ENCODE assay signal across 21 cellular contexts in the genomic region with DNA sequence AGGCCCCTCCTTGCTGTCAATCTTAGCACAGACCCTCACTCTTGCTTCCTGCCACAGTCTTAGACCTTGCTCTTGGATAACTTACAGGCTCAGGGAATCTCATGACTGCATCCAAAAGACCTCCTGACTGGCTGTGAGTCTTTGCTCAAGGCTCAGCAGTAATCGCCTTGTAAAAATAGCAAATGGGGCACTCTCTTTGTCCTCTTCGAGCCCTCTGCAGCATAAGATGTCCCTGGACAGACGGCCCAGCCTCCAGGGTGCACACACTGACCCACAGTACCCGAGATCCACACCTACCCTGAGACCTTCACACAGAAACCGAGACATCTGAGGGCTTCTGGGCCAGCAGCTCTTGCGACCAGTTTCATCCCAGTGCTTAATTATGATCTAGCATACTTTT.
DNase-seq lines count a peak whose midpoint lies in the region; ATAC-seq and TF ChIP-seq lines count a peak whose summit lies in the region.
"Had no signal": no experiment of that assay in that cellular context is flagged by ENCODE, and none has a peak within 500 bp of the region (broad histone marks: within the 10 kb centered on the region; RNA-seq: fewer than 3 reads in every experiment).

No MANE protein-coding gene starts in this region.

- peaks cover 18% of the 10 kb centered on the region for H3K36me3 Mint-ChIP-seq in GM23338 (ENCODE audit: low read depth)

- H2AK5ac ChIP-seq in trophoblast cell (ENCODE audit: low read length), result peak overlapping the region; percentile 49

- in situ Hi-C loops in Panc1 (cut with HindIII; ENCODE audit: low pct_unique_long_range_greater_than_20kb, low sequenced_read_pairs), result no loop called here

- H3K27ac Mint-ChIP-seq in GM23338, result peak overlapping the region; percentile 61

- no peak overlapping the region for H3K4ac ChIP-seq in trophoblast cell (ENCODE audit: low read depth, low read length)

- peak overlapping the region; percentile 77 for H3K18ac ChIP-seq in trophoblast cell (ENCODE audit: low read length)

- H3K4me2 ChIP-seq in GM23338, result no peak overlapping the region
- H3K4me2 ChIP-seq in trophoblast cell (ENCODE audit: low read length), result no peak overlapping the region

- peaks cover 47% of the 10 kb centered on the region for H4K20me1 ChIP-seq in GM23338 (replicated peaks; ENCODE audit: insufficient read depth)

- H3K27me3 Mint-ChIP-seq in GM23338 (ENCODE audit: insufficient read depth, low read depth, poor library complexity), result peaks cover 9% of the 10 kb centered on the region

- H3K23ac ChIP-seq in trophoblast cell (ENCODE audit: low read length), result no peak overlapping the region

- no peaks in the 10 kb centered on the region for H3F3A ChIP-seq in GM23338 (replicated peaks; ENCODE audit: low read depth)

- no CpG with 5 or more reads among the region's 6 CpGs for WGBS in trophoblast cell (ENCODE audit: extremely low coverage, insufficient coverage, insufficient read length)

- no peak overlapping the region for H4K8ac ChIP-seq in trophoblast cell (ENCODE audit: low read depth, low read length)

- H3K9ac ChIP-seq in trophoblast cell (ENCODE audit: low read length), result no peak overlapping the region

- no peak overlapping the region for H2BK5ac ChIP-seq in trophoblast cell (ENCODE audit: low read depth, low read length, poor library complexity)

- no peaks in the 10 kb centered on the region for H3K27me3 ChIP-seq in GM23338 (ENCODE audit: insufficient read depth)
- H3K27me3 ChIP-seq in Panc1 (ENCODE audit: control insufficient read depth, insufficient read depth, low read length), result no peaks in the 10 kb centered on the region
- no peaks in the 10 kb centered on the region for H3K27me3 ChIP-seq in left ventricle myocardium inferior (ENCODE audit: low read depth)
- no peaks in the 10 kb centered on the region for H3K27me3 ChIP-seq in trophoblast cell (ENCODE audit: insufficient read depth, low read length)
- H3K27me3 ChIP-seq: MG63, Peyer's patch had no signal

- peaks cover 29% of the 10 kb centered on the region for H3K4me1 ChIP-seq in GM23338 (ENCODE audit: insufficient read depth)
- no peaks in the 10 kb centered on the region for H3K4me1 ChIP-seq in Panc1 (ENCODE audit: control insufficient read depth, insufficient read depth, low read length)
- peaks cover 73% of the 10 kb centered on the region for H3K4me1 ChIP-seq in left ventricle myocardium inferior
- peaks cover 15 to 24% of the 10 kb centered on the region in 2 experiments for H3K4me1 ChIP-seq in trophoblast cell (ENCODE audit: control insufficient read depth in 1 of 2, insufficient read depth in 2 of 2, low read length in 2 of 2)

- peak overlapping the region; percentile 27 for H2BK12ac ChIP-seq in trophoblast cell (ENCODE audit: low read length)

- CTCF ChIA-PET in Panc1 (lab: Charles Lee), result interaction anchor here (0.6 kb wide), 1 partner anchor 530 kb away, joined by 3 read pairs; no protein-coding TSS in a partner anchor

- peaks cover 47% of the 10 kb centered on the region for H3K4me1 Mint-ChIP-seq in GM23338

- peaks cover 79% of the 10 kb centered on the region for H3K79me2 ChIP-seq in GM23338 (replicated peaks; ENCODE audit: insufficient read depth)
- peaks cover 8% of the 10 kb centered on the region for H3K79me2 ChIP-seq in trophoblast cell (ENCODE audit: control insufficient read depth, insufficient read depth, low read length, poor library complexity)

- H3K27ac ChIP-seq in GM23338 (ENCODE audit: low read depth) (peak overlapping the region; percentile 26; the same call in 1 of the 2 replicates), Panc1 (ENCODE audit: low read length) (no peak overlapping the region), left ventricle myocardium inferior (replicated peaks) (peak overlapping the region; percentile 62), trophoblast cell (ENCODE audit: low read depth, low read length) (no peak overlapping the region)
- H3K27ac ChIP-seq: Peyer's patch had no signal

- peaks cover 4% of the 10 kb centered on the region; the same call in 2 of the 3 replicates for H3K9me3 Mint-ChIP-seq in GM23338
- H3K9me3 Mint-ChIP-seq: CD4-positive, alpha-beta memory T cell had no signal

- POLR2A ChIA-PET in Panc1 (lab: Charles Lee), result no interaction called here

- no TSS peak for BruUV-seq in Panc1 (replicated peaks; lab: Mats Ljungman, UMichigan)

- H2AFZ ChIP-seq in GM23338, result no peak overlapping the region
- H2AFZ ChIP-seq in trophoblast cell (ENCODE audit: insufficient read depth, low read length, poor library complexity), result no peak overlapping the region

- H4K91ac ChIP-seq in trophoblast cell (ENCODE audit: low read depth, low read length), result no peak overlapping the region

- intact Hi-C loops in Panc1 (cut with micrococcal nuclease; ENCODE audit: unreplicated experiment), result no loop called here
- intact Hi-C loops in left ventricle myocardium inferior (cut with micrococcal nuclease), result no loop called here

- no peak overlapping the region for H2BK120ac ChIP-seq in trophoblast cell (ENCODE audit: insufficient read depth, low read length, poor library complexity)

- H3K14ac ChIP-seq in trophoblast cell (ENCODE audit: low read length), result no peak overlapping the region

- no peak for ATAC-seq in GM23338
- 0 out of 2 replicates have a peak, but pooled peaks have one; percentile 22 for ATAC-seq in Panc1
- ATAC-seq in GM21526 (IDR thresholded peaks at IDR 0.05; ENCODE audit: low FRiP score, unreplicated experiment), result no peak
- no peak for ATAC-seq in HG03354 (IDR thresholded peaks at IDR 0.05; ENCODE audit: poor library complexity, severe bottlenecking, unreplicated experiment)
- ATAC-seq: SK-N-SH treated with all-trans-retinoic acid at 6 μM for 48 hours had no signal

- H3K79me1 ChIP-seq in trophoblast cell (ENCODE audit: low read length), result peaks cover 5% of the 10 kb centered on the region

- H4K12ac ChIP-seq in trophoblast cell (ENCODE audit: low read depth, low read length), result no peak overlapping the region

- DNase-seq in GM23338 (ENCODE audit: low spot score) (no peak), Panc1 (ENCODE audit: low read depth, low spot score) (no peak), left ventricle myocardium inferior (no peak), trophoblast cell (no peak), NOMO-1 treated with dmso at 0.1 percent for 144 hours (lab: John Stamatoyannopoulos, UW; ENCODE audit: unreplicated experiment) (no peak), NCI-H187 treated with DMSO at 0.1 percent for 48 hours (lab: John Stamatoyannopoulos, UW) (no peak)
- DNase-seq: C1 segment of cervical spinal cord; CD4-positive, alpha-beta memory T cell; DMS153; DND-41; KBM-7; MG63; NCI-H1105 treated with DMSO at 0.1 percent for 48 hours; NCI-H146; NCI-H2029; NCI-H2227 treated with DMSO at 0.1 percent for 48 hours; NCI-H526 treated with DMSO at 0.1 percent for 48 hours; Peyer's patch had no signal

- H3K36me3 ChIP-seq in GM23338 (ENCODE audit: insufficient read depth) (no peaks in the 10 kb centered on the region), Panc1 (ENCODE audit: control insufficient read depth, insufficient read depth, low read length) (no peaks in the 10 kb centered on the region), left ventricle myocardium inferior (peaks cover 6% of the 10 kb centered on the region), trophoblast cell (ENCODE audit: control insufficient read depth in 1 of 2, insufficient read depth in 2 of 2, low read length in 2 of 2) (peaks cover 5 to 8% of the 10 kb centered on the region in 2 experiments)
- H3K36me3 ChIP-seq: MG63 had no signal

- H3K9me2 ChIP-seq in GM23338 (ENCODE audit: insufficient read depth), result no peaks in the 10 kb centered on the region

- H3K9me3 ChIP-seq in Panc1 (ENCODE audit: control insufficient read depth, insufficient read depth, low read depth, low read length), result no peaks in the 10 kb centered on the region
- peaks cover 11% of the 10 kb centered on the region for H3K9me3 ChIP-seq in left ventricle myocardium inferior (replicated peaks)
- no peaks in the 10 kb centered on the region for H3K9me3 ChIP-seq in trophoblast cell (ENCODE audit: insufficient read depth, low read depth, low read length)
- H3K9me3 ChIP-seq: Peyer's patch had no signal

- H3K4me3 ChIP-seq in GM23338 (no peak overlapping the region), Panc1 (ENCODE audit: low read depth in 2 of 2, low read length in 2 of 2) (no peak overlapping the region), left ventricle myocardium inferior (no peak overlapping the region), trophoblast cell (ENCODE audit: low read depth, low read length) (no peak overlapping the region)
- H3K4me3 ChIP-seq: MG63, Peyer's patch had no signal

- no peak for TF ChIP-seq CTCF in GM23338 (conservative IDR thresholded peaks at IDR 0.05; ENCODE audit: low read depth in 2 of 2)
- no peak for TF ChIP-seq CTCF in Panc1 (IDR thresholded peaks at IDR 0.05)
- no peak for TF ChIP-seq CTCF in left ventricle myocardium inferior (IDR thresholded peaks at IDR 0.05; ENCODE audit: borderline replicate concordance)

- H3K4me3 Mint-ChIP-seq in GM23338, result no peak overlapping the region
- H3K4me3 Mint-ChIP-seq: CD4-positive, alpha-beta memory T cell had no signal

TF ChIP-seq in GM23338, 12 proteins besides CTCF, POLR2A, EP300 and RAD21 (continues in another document):
- TF ChIP-seq STAT1 (IDR thresholded peaks at IDR 0.05; ENCODE audit: unreplicated experiment) (no peak), JUNB (IDR thresholded peaks at IDR 0.05; ENCODE audit: unreplicated experiment) (no peak), EZH2phosphoT487 (IDR thresholded peaks at IDR 0.05; ENCODE audit: unreplicated experiment) (no peak), POLR2AphosphoS5 (IDR thresholded peaks at IDR 0.05; ENCODE audit: low read depth) (no peak), CREB1 (CRISPR knock-in tag; IDR thresholded peaks at IDR 0.05; ENCODE audit: low read depth) (no peak)
- TF ChIP-seq, protein P1, sequence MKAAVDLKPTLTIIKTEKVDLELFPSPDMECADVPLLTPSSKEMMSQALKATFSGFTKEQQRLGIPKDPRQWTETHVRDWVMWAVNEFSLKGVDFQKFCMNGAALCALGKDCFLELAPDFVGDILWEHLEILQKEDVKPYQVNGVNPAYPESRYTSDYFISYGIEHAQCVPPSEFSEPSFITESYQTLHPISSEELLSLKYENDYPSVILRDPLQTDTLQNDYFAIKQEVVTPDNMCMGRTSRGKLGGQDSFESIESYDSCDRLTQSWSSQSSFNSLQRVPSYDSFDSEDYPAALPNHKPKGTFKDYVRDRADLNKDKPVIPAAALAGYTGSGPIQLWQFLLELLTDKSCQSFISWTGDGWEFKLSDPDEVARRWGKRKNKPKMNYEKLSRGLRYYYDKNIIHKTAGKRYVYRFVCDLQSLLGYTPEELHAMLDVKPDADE (IDR thresholded peaks at IDR 0.05), result no peak

Comparison
In these comparisons a context has a peak if more than half of its experiments do, and no peak if none do; other contexts are left out.
1. H3K27ac ChIP-seq: peak in GM23338 (single experiment) and left ventricle myocardium inferior (single experiment); none in Panc1 (single experiment) and trophoblast cell (single experiment).